ENCODE assay signal across 18 cellular contexts in the genomic region with DNA sequence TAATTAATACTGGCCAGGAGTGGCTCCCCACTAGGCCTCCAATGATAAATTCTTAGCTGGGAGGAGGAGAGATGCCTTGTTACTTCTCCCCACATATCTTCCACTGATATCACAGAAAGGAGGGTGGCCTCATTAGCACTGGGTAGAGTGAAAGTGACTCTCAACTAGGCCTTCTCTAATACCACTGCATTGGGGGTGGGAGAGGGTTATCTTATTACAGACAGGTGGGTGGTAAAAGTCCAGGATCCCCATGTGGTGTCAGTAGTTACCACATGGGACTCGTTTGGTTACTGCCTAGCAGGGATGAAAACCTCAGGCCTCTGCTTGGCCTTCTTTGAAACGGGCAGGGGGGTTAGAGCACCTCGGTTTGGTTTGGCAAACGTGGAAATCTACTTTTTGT.
DNase-seq lines count a peak whose midpoint lies in the region; FAIRE-seq and TF ChIP-seq lines count a peak whose summit lies in the region.
"Had no signal": no experiment of that assay in that cellular context is flagged by ENCODE, and none has a peak within 500 bp of the region (broad histone marks: within the 10 kb centered on the region; RNA-seq: fewer than 3 reads in every experiment).

No MANE protein-coding gene starts in this region.

- no peaks in the 10 kb centered on the region for H3F3A ChIP-seq in neural cell (ENCODE audit: insufficient read depth, low read length, poor library complexity, severe bottlenecking)

- H3K79me2 ChIP-seq in Karpas-422 (ENCODE audit: low read length) (peaks cover 71% of the 10 kb centered on the region), H1 (ENCODE audit: control insufficient read depth in 1 of 2, insufficient read depth in 2 of 2, low read length in 2 of 2) (peaks cover 0 to 24% of the 10 kb centered on the region in 2 experiments; a peak in 3 of 4 replicates), neural cell (replicated peaks; ENCODE audit: insufficient read depth, low read length) (no peaks in the 10 kb centered on the region)

- H3K27ac ChIP-seq in Karpas-422 (ENCODE audit: low read length) (peak overlapping the region; percentile 13; the same call in 1 of the 2 replicates), H1 (ENCODE audit: low read depth, low read length) (no peak overlapping the region), neural cell (ENCODE audit: low read length) (no peak overlapping the region), colonic mucosa (no peak overlapping the region)

- H3K23me2 ChIP-seq in H1 (ENCODE audit: low read depth, low read length), result no peaks in the 10 kb centered on the region

- 78% methylated on average over 4 of the region's 4 CpGs; no CpG with 5 or more reads in 1 of the 2 experiments for WGBS in H1 (ENCODE audit: extremely low coverage in 1 of 2, insufficient coverage in 1 of 2, insufficient read length in 1 of 2, insufficient replicate concordance in 2 of 2, low coverage in 1 of 2, low lambda C conversion rate in 2 of 2, missing lambda C conversion rate in 1 of 2), 2 experiments

- H2BK20ac ChIP-seq in H1 (ENCODE audit: low read length), result no peak overlapping the region

- TF ChIP-seq RAD21 in H1 (IDR thresholded peaks at IDR 0.05 in 1 of 2, conservative IDR thresholded peaks at IDR 0.05 in 1 of 2; ENCODE audit: low read depth in 2 of 2, low read length in 2 of 2) (no peak), neural cell (conservative IDR thresholded peaks at IDR 0.05) (no peak)

- H3K4me3 ChIP-seq in Karpas-422 (ENCODE audit: low read length) (no peak overlapping the region), H1 (ENCODE audit: extremely low read depth in 1 of 4, insufficient read depth in 2 of 4, low read depth in 3 of 4, low read length in 4 of 4) (peak overlapping the region in 2 of 4 experiments; percentile 12 to 35; a peak in 2 of 8 replicates), neural cell (ENCODE audit: low read length) (peak overlapping the region; percentile 37), colonic mucosa (no peak overlapping the region)

- H3K36me3 ChIP-seq in Karpas-422 (ENCODE audit: insufficient read depth, low read length), result peaks cover 21% of the 10 kb centered on the region
- H3K36me3 ChIP-seq in H1 (ENCODE audit: control insufficient read depth in 2 of 4, insufficient read depth in 4 of 4, low read length in 3 of 4), result peaks cover 0 to 16% (median 3%) of the 10 kb centered on the region in 4 experiments; a peak in 3 of 8 replicates
- H3K36me3 ChIP-seq in neural cell (ENCODE audit: insufficient read depth, low read length), result no peaks in the 10 kb centered on the region
- H3K36me3 ChIP-seq in colonic mucosa, result no peaks in the 10 kb centered on the region

- H3K23ac ChIP-seq in H1 (ENCODE audit: insufficient read length), result no peak overlapping the region

- H3K79me1 ChIP-seq in H1 (ENCODE audit: low read depth, low read length), result no peaks in the 10 kb centered on the region

- TF ChIP-seq EP300 in H1 (IDR thresholded peaks at IDR 0.05; ENCODE audit: borderline replicate concordance in 1 of 2, low read depth in 2 of 2, low read length in 2 of 2) (no peak), neural cell (conservative IDR thresholded peaks at IDR 0.05; ENCODE audit: poor library complexity, severe bottlenecking) (no peak)

- no peak overlapping the region for H2BK15ac ChIP-seq in H1 (ENCODE audit: low read length)

- H3K9me2 ChIP-seq in Karpas-422 (replicated peaks; ENCODE audit: insufficient read depth, low read length) (no peaks in the 10 kb centered on the region), neural cell (ENCODE audit: insufficient read depth, low read length) (no peaks in the 10 kb centered on the region)

- no peak overlapping the region for H3K14ac ChIP-seq in H1 (ENCODE audit: insufficient read length)

- peaks cover 10% of the 10 kb centered on the region for H3K4me1 ChIP-seq in Karpas-422 (ENCODE audit: low read length)
- peaks cover 0 to 4% (median 0%) of the 10 kb centered on the region in 4 experiments; a peak in 2 of 7 replicates for H3K4me1 ChIP-seq in H1 (replicated peaks in 1 of 4; ENCODE audit: control insufficient read depth in 3 of 4, insufficient read depth in 4 of 4, low read length in 3 of 4)
- no peaks in the 10 kb centered on the region for H3K4me1 ChIP-seq in colonic mucosa

- H2AFZ ChIP-seq in Karpas-422 (ENCODE audit: low read length), result no peak overlapping the region
- H2AFZ ChIP-seq in H1 (ENCODE audit: low read length), result no peak overlapping the region
- H2AFZ ChIP-seq in neural cell (ENCODE audit: low read depth, low read length), result no peak overlapping the region

- H3K4me2 ChIP-seq in Karpas-422 (ENCODE audit: low read depth, low read length, poor library complexity, severe bottlenecking) (no peak overlapping the region), H1 (ENCODE audit: insufficient read depth in 1 of 2, low read depth in 2 of 2, low read length in 2 of 2) (peak overlapping the region; percentile 47 to 90; a peak in 3 of 4 replicates), neural cell (ENCODE audit: low read length) (no peak overlapping the region)

- H2BK120ac ChIP-seq in H1 (replicated peaks; ENCODE audit: low read depth, low read length), result no peak overlapping the region

- TF ChIP-seq CTCF in GM10266 (IDR thresholded peaks at IDR 0.05; ENCODE audit: control insufficient read depth, insufficient read depth, low read depth, missing control alignments), result no peak
- TF ChIP-seq CTCF in H1 (IDR thresholded peaks at IDR 0.05; ENCODE audit: control extremely low read depth in 1 of 3, insufficient read depth in 1 of 3, low read depth in 1 of 3, low read length in 3 of 3), result no peak
- no peak for TF ChIP-seq CTCF in neural cell (IDR thresholded peaks at IDR 0.05; ENCODE audit: poor library complexity, severe bottlenecking)
- TF ChIP-seq CTCF in colonic mucosa (IDR thresholded peaks at IDR 0.05), result no peak

- H4K5ac ChIP-seq in H1 (ENCODE audit: insufficient read length, low read depth, low read length), result no peak overlapping the region

- CTCF ChIA-PET in H1 (lab: Charles Lee; ENCODE audit: partially characterized antibody), result interaction anchor here (0.8 kb wide), 1 partner anchor 474 kb away, joined by 3 read pairs; no protein-coding TSS in a partner anchor

- no peak overlapping the region for H4K8ac ChIP-seq in H1 (ENCODE audit: extremely low read depth, insufficient read depth, low read length)

- no peak overlapping the region for H2BK5ac ChIP-seq in H1 (ENCODE audit: low read depth, low read length)

- H4K20me1 ChIP-seq in Karpas-422 (ENCODE audit: insufficient read depth, low read depth, low read length) (no peaks in the 10 kb centered on the region), H1 (replicated peaks in 1 of 2; ENCODE audit: control insufficient read depth in 1 of 2, insufficient read depth in 2 of 2, low read length in 2 of 2) (no peaks in the 10 kb centered on the region), neural cell (ENCODE audit: insufficient read depth) (no peaks in the 10 kb centered on the region)

- H3K9me3 ChIP-seq in Karpas-422 (ENCODE audit: low read length) (no peaks in the 10 kb centered on the region), H1 (ENCODE audit: insufficient read depth in 2 of 2, low read depth in 1 of 2, low read length in 1 of 2) (peaks cover 0 to 4% of the 10 kb centered on the region in 2 experiments; a peak in 1 of 4 replicates), neural cell (ENCODE audit: low read length) (no peaks in the 10 kb centered on the region), colonic mucosa (no peaks in the 10 kb centered on the region)

- H3K18ac ChIP-seq in H1 (ENCODE audit: extremely low read depth, low read length), result no peak overlapping the region; the same call in 1 of the 2 replicates

- H3K4ac ChIP-seq in H1 (replicated peaks; ENCODE audit: insufficient read length, low read depth, low read length), result no peak overlapping the region

- H3K9ac ChIP-seq in Karpas-422 (ENCODE audit: low read length) (no peak overlapping the region), H1 (replicated peaks in 1 of 4; ENCODE audit: extremely low read depth in 1 of 4, low read depth in 3 of 4, low read length in 3 of 4) (no peak overlapping the region), neural cell (ENCODE audit: low read length) (no peak overlapping the region), colonic mucosa (ENCODE audit: low read depth in 2 of 2, low read length in 2 of 2) (no peak overlapping the region)

- H3K56ac ChIP-seq in H1 (replicated peaks; ENCODE audit: insufficient read length, low read depth, low read length), result no peak overlapping the region

- peak; percentile 6 for DNase-seq in GM10266 (ENCODE audit: extremely low spot score)
- DNase-seq in Karpas-422, result no peak
- DNase-seq in H1 (ENCODE audit: low read depth in 1 of 2, low spot score in 2 of 2), result no peak
- no peak for DNase-seq in MV-4-11 (lab: John Stamatoyannopoulos, UW)
- DNase-seq in effector CD8-positive, alpha-beta T cell (lab: John Stamatoyannopoulos, UW), result no peak
- DNase-seq in colonic mucosa, result no peak
- no peak for DNase-seq in activated CD4-positive, alpha-beta T cell treated with anti-CD3 and anti-CD28 coated beads for 48 hours
- DNase-seq: activated CD4-positive, alpha-beta T cell treated with anti-CD3 and anti-CD28 coated beads, Interleukin-2, amount 50 U/mL, for 4 hours; activated naive CD4-positive, alpha-beta T cell treated with anti-CD3 and anti-CD28 coated beads for 36 hours; aorta; hippocampal formation; Kasumi-1; NCI-H1105; nucleus accumbens; RPMI8226; SW 1271 had no signal

- TF ChIP-seq POLR2A in H1 (IDR thresholded peaks at IDR 0.05; ENCODE audit: control extremely low read depth in 1 of 2, low read depth in 2 of 2, low read length in 2 of 2), result no peak

- FAIRE-seq in H1 (lab: Jason Lieb, UNC), result no peak
- FAIRE-seq: urothelium cell line had no signal

- no peak overlapping the region for H4K91ac ChIP-seq in H1 (replicated peaks; ENCODE audit: insufficient read length, low read length)

- H2BK12ac ChIP-seq in H1 (ENCODE audit: low read depth, low read length), result no peak overlapping the region

- intact Hi-C loops in colonic mucosa (cut with DNase I), result no loop called here

- POLR2A ChIA-PET in H1 (lab: Charles Lee; ENCODE audit: partially characterized antibody), result no interaction called here

- H3K27me3 ChIP-seq in Karpas-422 (ENCODE audit: low read length) (no peaks in the 10 kb centered on the region), H1 (replicated peaks in 1 of 4; ENCODE audit: control insufficient read depth in 3 of 4, extremely low read depth in 1 of 4, insufficient read depth in 3 of 4, low read length in 3 of 4) (peaks cover 0 to 1% (median 0%) of the 10 kb centered on the region in 4 experiments; a peak in 1 of 7 replicates), neural cell (ENCODE audit: insufficient read depth, low read depth, low read length) (no peaks in the 10 kb centered on the region), colonic mucosa (no peaks in the 10 kb centered on the region)

- H2AK5ac ChIP-seq in H1 (ENCODE audit: low read depth, low read length), result no peak overlapping the region; the same call in 1 of the 2 replicates

TF ChIP-seq in H1, 55 proteins besides CTCF, POLR2A, EP300 and RAD21 (continues in another document):
- TF ChIP-seq SP1 (IDR thresholded peaks at IDR 0.05; ENCODE audit: low read depth, low read length) (no peak), CTBP2 (IDR thresholded peaks at IDR 0.05; ENCODE audit: borderline replicate concordance, insufficient read depth, insufficient read length, low read length) (no peak)

TF ChIP-seq in neural cell, 6 proteins besides CTCF, POLR2A, EP300 and RAD21 (continues in another document):
- no peak for TF ChIP-seq SMC3 (conservative IDR thresholded peaks at IDR 0.05; ENCODE audit: poor library complexity)

Comparison
In these comparisons a context has a peak if more than half of its experiments do, and no peak if none do; other contexts are left out.
1. H3K4me2 ChIP-seq: peak in H1 (2 of 2); none in Karpas-422 (single experiment) and neural cell (single experiment).